In genomic region chr2:198368089-198368488, GRCh38 we compare ENCODE assay signal across 2 cellular contexts.
TF ChIP-seq lines count a peak whose summit lies in the region.

No MANE protein-coding gene starts in this region.

TF ChIP-seq in HepG2, 621 proteins besides CTCF, POLR2A, EP300 and RAD21 (continued from another document):
- TF ChIP-seq ZNF280B (CRISPR knock-in tag; IDR thresholded peaks at IDR 0.05; ENCODE audit: borderline replicate concordance) (no peak), HOXA9 (CRISPR knock-in tag; IDR thresholded peaks at IDR 0.05; ENCODE audit: borderline replicate concordance) (no peak), U2AF2 (IDR thresholded peaks at IDR 0.05; ENCODE audit: low read depth, low read length) (no peak), NCOR1 (IDR thresholded peaks at IDR 0.05; ENCODE audit: borderline replicate concordance, low read length) (no peak), ZNF121 (CRISPR knock-in tag; IDR thresholded peaks at IDR 0.05) (no peak), ZNF678 (CRISPR knock-in tag; IDR thresholded peaks at IDR 0.05) (no peak), ZFP36 (IDR thresholded peaks at IDR 0.05; ENCODE audit: borderline replicate concordance, low read depth, low read length, partially characterized antibody) (no peak), ELF3 (CRISPR knock-in tag; IDR thresholded peaks at IDR 0.05) (no peak), FOXO4 (CRISPR knock-in tag; conservative IDR thresholded peaks at IDR 0.05) (no peak), MAFK (conservative IDR thresholded peaks at IDR 0.05 in 1 of 2, IDR thresholded peaks at IDR 0.05 in 1 of 2; ENCODE audit: low read length in 2 of 2) (peak; percentile 81 to 89), ZBTB39 (CRISPR knock-in tag; IDR thresholded peaks at IDR 0.05) (no peak), RAD51 (IDR thresholded peaks at IDR 0.05; ENCODE audit: borderline replicate concordance) (no peak)
TF ChIP-seq in HepG2: peak in this region for 2.

TF ChIP-seq in K562, 482 proteins besides CTCF, POLR2A, EP300 and RAD21 (continued from another document):
- no peak for TF ChIP-seq MITF (IDR thresholded peaks at IDR 0.05)
- no peak for TF ChIP-seq ZNF354B (CRISPR knock-in tag; IDR thresholded peaks at IDR 0.05)
- TF ChIP-seq CHCHD3 (CRISPR knock-in tag; IDR thresholded peaks at IDR 0.05) = no peak
- peak; percentile 38; the same call in 1 of the 2 replicates for TF ChIP-seq MAFF (IDR thresholded peaks at IDR 0.05; ENCODE audit: low read length)
- TF ChIP-seq TAL1 (IDR thresholded peaks at IDR 0.05) = no peak
- TF ChIP-seq MAFK (IDR thresholded peaks at IDR 0.05; ENCODE audit: low read length) = peak; percentile 27; the same call in 1 of the 2 replicates
- peak; percentile 66 for TF ChIP-seq ZNF316 (IDR thresholded peaks at IDR 0.05)
- TF ChIP-seq MAFG (tag; conservative IDR thresholded peaks at IDR 0.05) = peak; percentile 43
- TF ChIP-seq ZNF668 (CRISPR knock-in tag; IDR thresholded peaks at IDR 0.05) = no peak
- no peak for TF ChIP-seq ZNF644 (tag; IDR thresholded peaks at IDR 0.05; ENCODE audit: low read depth)
- no peak for TF ChIP-seq SFPQ (IDR thresholded peaks at IDR 0.05; ENCODE audit: low read depth, low read length)
- no peak for TF ChIP-seq ZNF551 (CRISPR knock-in tag; IDR thresholded peaks at IDR 0.05)
- TF ChIP-seq ZBTB34 (CRISPR knock-in tag; IDR thresholded peaks at IDR 0.05) = no peak
- no peak for TF ChIP-seq E4F1 (CRISPR knock-in tag; IDR thresholded peaks at IDR 0.05; ENCODE audit: borderline replicate concordance)
- TF ChIP-seq DIDO1 (tag; IDR thresholded peaks at IDR 0.05; ENCODE audit: low read depth) = no peak
- peak; percentile 35; the same call in 1 of the 2 replicates for TF ChIP-seq C11orf30 (IDR thresholded peaks at IDR 0.05; ENCODE audit: low read depth)
- no peak for TF ChIP-seq COPS2 (conservative IDR thresholded peaks at IDR 0.05)
